Comparison of ENCODE assay signal across 19 cellular contexts in genomic region chr7:141402277-141402996, GRCh38.
"Had no signal": no experiment of that assay in that cellular context is flagged by ENCODE, and none has a peak within 500 bp of the region (broad histone marks: within the 10 kb centered on the region; RNA-seq: fewer than 3 reads in every experiment).

No MANE protein-coding gene starts in this region.

- H3K36me3 ChIP-seq: brain microvascular endothelial cell, transverse colon, vagina had no signal

- H3K27me3 ChIP-seq: brain microvascular endothelial cell, transverse colon, vagina had no signal

- H3K9me3 ChIP-seq: mucosa of descending colon, transverse colon, vagina had no signal

- H3K4me1 ChIP-seq: transverse colon, vagina had no signal

- H3K27ac ChIP-seq: brain microvascular endothelial cell, coronary artery, transverse colon, vagina had no signal

- H3K4me3 ChIP-seq: coronary artery, mucosa of descending colon, transverse colon, vagina had no signal

- ATAC-seq: activated CD8-positive, alpha-beta T cell treated with anti-CD3 and anti-CD28 coated beads for 36 hours; activated naive CD8-positive, alpha-beta T cell treated with anti-CD3 and anti-CD28 coated beads, Interleukin-2, amount 50 U/mL, for 24 hours; activated T-helper 17 cell treated with anti-CD3 and anti-CD28 coated beads, Interleukin-2, amount 50 U/mL, for 72 hours; mucosa of descending colon; stimulated activated naive CD8-positive, alpha-beta T cell treated with anti-CD3 and anti-CD28 coated beads, Interleukin-15, Interleukin-2, amounts not matched to agents 100 U/mL and 50 U/mL, for 24 hours had no signal

- DNase-seq: activated CD4-positive, alpha-beta T cell treated with anti-CD3 and anti-CD28 coated beads, Interleukin-2, amount 10 ng/mL, durations not matched to agents 24 days and 14 days; activated CD8-positive, alpha-beta T cell treated with anti-CD3 and anti-CD28 coated beads for 36 hours; activated naive CD4-positive, alpha-beta T cell treated with anti-CD3 and anti-CD28 coated beads, Interleukin-2, amount 10 ng/mL, durations not matched to agents 7 days and 5 days; activated naive CD8-positive, alpha-beta T cell treated with anti-CD3 and anti-CD28 coated beads, Interleukin-2, amount 50 U/mL, for 24 hours; activated T-cell treated with anti-CD3 and anti-CD28 coated beads, Interleukin-2, amount 50 U/mL, for 1 hour; brain microvascular endothelial cell; mesenchymal stem cell; mucosa of descending colon; naive B cell; retina; stimulated activated CD4-positive, alpha-beta T cell treated with anti-CD3 and anti-CD28 coated beads, Interleukin-12 subunit alpha, Interleukin-12 subunit beta, amount 100 ng/mL, for 4 hours; stimulated activated CD4-positive, alpha-beta T cell treated with anti-CD3 and anti-CD28 coated beads, Interleukin-1b, Interleukin-23, amount 100 ng/mL, for 48 hours; stimulated activated naive CD8-positive, alpha-beta T cell treated with anti-CD3 and anti-CD28 coated beads, Interleukin-15, Interleukin-2, amounts not matched to agents 100 U/mL and 50 U/mL, for 24 hours; substantia nigra; T1000; transverse colon had no signal
